In the genomic region with DNA sequence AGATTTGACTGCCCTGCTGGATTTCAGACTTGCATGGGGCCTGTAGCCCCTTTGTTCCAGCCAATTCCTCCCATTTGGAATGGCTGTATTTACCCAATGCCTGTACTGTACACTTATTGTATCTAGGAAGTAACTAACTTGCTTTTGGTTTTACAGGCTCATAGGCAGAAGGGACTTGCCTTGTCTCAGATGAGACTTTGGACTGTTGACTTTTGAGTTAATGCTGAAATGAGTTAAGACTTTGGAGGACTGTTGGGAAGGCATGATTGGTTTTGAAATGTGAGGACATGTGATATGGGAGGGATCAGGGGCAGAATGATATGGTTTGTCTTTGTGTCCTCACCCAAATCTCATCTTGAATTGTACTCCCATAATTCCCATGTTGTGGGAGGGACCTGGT, we compare ENCODE assay signal across 7 cellular contexts. TPM values are rescaled to one million over a fixed set of nuclear protein-coding genes. Genes with fewer than 3 reads are reported as not detected.
"Had no signal": no experiment of that assay in that cellular context is flagged by ENCODE, and none has a peak within 500 bp of the region (broad histone marks: within the 10 kb centered on the region; RNA-seq: fewer than 3 reads in every experiment).

No MANE protein-coding gene starts in this region.

RNA-seq across cellular contexts. Expression of a gene that starts 51.4 kb away (rescaled TPM):
- total RNA-seq: GM23248, GM23338, H1, H4, H7, H9, HFFc6 had no signal
- polyA plus RNA-seq: GM23248, GM23338, H1 had no signal
